ENCODE assay signal across 2 cellular contexts in genomic region chr18:5944448-5944847, GRCh38.
TF ChIP-seq lines count a peak whose summit lies in the region.

No MANE protein-coding gene starts in this region.

TF ChIP-seq in IMR-90, 13 proteins besides CTCF, POLR2A, EP300 and RAD21:
- TF ChIP-seq FOS (IDR thresholded peaks at IDR 0.05; ENCODE audit: low read depth, low read length) (no peak), SMC3 (IDR thresholded peaks at IDR 0.05; ENCODE audit: low read depth, low read length) (no peak), RFX5 (IDR thresholded peaks at IDR 0.05; ENCODE audit: low read depth, low read length) (no peak), CEBPB (IDR thresholded peaks at IDR 0.05; ENCODE audit: low read depth, low read length) (peak; percentile 67), MAZ (IDR thresholded peaks at IDR 0.05; ENCODE audit: borderline replicate concordance, low read depth, low read length) (no peak), ELK1 (IDR thresholded peaks at IDR 0.05; ENCODE audit: borderline replicate concordance, low read depth, low read length) (no peak), MXI1 (IDR thresholded peaks at IDR 0.05; ENCODE audit: borderline replicate concordance, low read depth, low read length) (no peak)
- TF ChIP-seq, protein P1, sequence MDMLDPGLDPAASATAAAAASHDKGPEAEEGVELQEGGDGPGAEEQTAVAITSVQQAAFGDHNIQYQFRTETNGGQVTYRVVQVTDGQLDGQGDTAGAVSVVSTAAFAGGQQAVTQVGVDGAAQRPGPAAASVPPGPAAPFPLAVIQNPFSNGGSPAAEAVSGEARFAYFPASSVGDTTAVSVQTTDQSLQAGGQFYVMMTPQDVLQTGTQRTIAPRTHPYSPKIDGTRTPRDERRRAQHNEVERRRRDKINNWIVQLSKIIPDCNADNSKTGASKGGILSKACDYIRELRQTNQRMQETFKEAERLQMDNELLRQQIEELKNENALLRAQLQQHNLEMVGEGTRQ (IDR thresholded peaks at IDR 0.05; ENCODE audit: low read depth, low read length), result no peak
TF ChIP-seq in IMR-90: peak in this region for 1.

TF ChIP-seq in H1, 55 proteins besides CTCF, POLR2A, EP300 and RAD21:
- peak; percentile 73; the same call in 1 of the 2 replicates for TF ChIP-seq CEBPB (IDR thresholded peaks at IDR 0.05; ENCODE audit: low read depth, low read length)
- TF ChIP-seq KDM1A (IDR thresholded peaks at IDR 0.05; ENCODE audit: borderline replicate concordance, low read length), result no peak
